9 cellular contexts compared by ENCODE assay signal in the genomic region with DNA sequence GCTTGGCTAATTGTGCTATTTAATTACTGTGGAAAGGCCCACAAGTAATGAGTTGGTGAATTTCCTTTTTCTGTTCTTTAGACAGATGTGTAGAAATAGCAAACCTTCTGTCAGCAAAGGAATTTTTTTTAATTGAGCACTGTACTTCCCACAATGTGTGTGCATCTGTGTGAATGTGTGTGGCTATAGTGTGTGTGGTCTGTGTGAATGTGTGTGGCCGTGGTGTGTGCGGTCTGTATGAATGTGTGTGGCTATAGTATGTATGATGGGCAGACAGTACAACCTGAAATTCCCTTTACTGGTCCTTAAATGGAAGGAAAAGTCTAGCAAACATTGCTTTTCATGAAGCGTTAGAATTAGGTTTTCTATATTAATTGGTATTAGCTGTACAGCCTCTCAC.
"Had no signal": no experiment of that assay in that cellular context is flagged by ENCODE, and none has a peak within 500 bp of the region (broad histone marks: within the 10 kb centered on the region; RNA-seq: fewer than 3 reads in every experiment).

No MANE protein-coding gene starts in this region.

- H3K27ac ChIP-seq: HL-60 had no signal

- H3K4me3 ChIP-seq: GM23338, K562 had no signal

- DNase-seq: H9, HCEC 1CT, IMR-90, KG1 had no signal

- FAIRE-seq: H1, H54, K562 had no signal

- ATAC-seq: GM23338, K562 had no signal
